Comparison of ENCODE assay signal across 13 cellular contexts in the genomic region with DNA sequence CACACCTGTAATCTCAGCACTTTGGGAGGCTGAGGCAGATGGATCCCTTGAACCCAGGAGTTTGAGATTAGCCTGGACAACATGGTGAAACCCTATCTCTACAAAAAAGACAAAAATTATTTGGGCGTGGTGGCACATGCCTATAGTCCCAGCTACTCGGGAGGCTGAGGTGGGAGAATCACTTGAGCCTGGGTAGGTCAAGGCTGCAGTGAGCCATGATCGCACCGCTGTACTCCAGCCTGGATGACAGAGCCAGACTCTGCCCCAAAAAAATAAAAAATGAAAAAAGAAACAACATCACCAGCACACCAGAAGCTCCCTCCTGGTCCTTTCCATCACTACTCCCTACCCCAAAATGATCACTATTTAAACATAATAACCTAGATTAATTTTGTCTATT. TPM values are rescaled to one million over a fixed set of nuclear protein-coding genes. Genes with fewer than 3 reads are reported as not detected.
A peak's percentile ranks its signal among the peaks of the same experiment; 100 is the strongest.
DNase-seq lines count a peak whose midpoint lies in the region; ATAC-seq, FAIRE-seq and TF ChIP-seq lines count a peak whose summit lies in the region.
"Had no signal": no experiment of that assay in that cellular context is flagged by ENCODE, and none has a peak within 500 bp of the region (broad histone marks: within the 10 kb centered on the region; RNA-seq: fewer than 3 reads in every experiment).

No MANE protein-coding gene starts in this region.

- DNase-seq in activated naive CD4-positive, alpha-beta T cell treated with anti-CD3 and anti-CD28 coated beads for 36 hours, result no peak
- DNase-seq in activated naive CD4-positive, alpha-beta T cell treated with Interleukin-2 at 50 U/mL for 16 hours, result no peak
- DNase-seq in RWPE2 (ENCODE audit: low spot score), result no peak
- DNase-seq in endothelial cell of umbilical vein (ENCODE audit: low read depth, low spot score), result no peak
- no peak for DNase-seq in activated effector memory CD4-positive, alpha-beta T cell treated with Interleukin-2 at 50 U/mL for 16 hours
- DNase-seq: activated CD4-positive, alpha-beta T cell treated with anti-CD3 and anti-CD28 coated beads, Interleukin-2, amount 10 ng/mL, durations not matched to agents 7 days and 5 days; NCI-H1694 treated with DMSO at 0.1 percent for 48 hours; NCI-H748 treated with DMSO at 0.1 percent for 48 hours; occipital lobe had no signal

- no TSS peak for BruUV-seq in endothelial cell of umbilical vein (replicated peaks; lab: Mats Ljungman, UMichigan)

- no peak for FAIRE-seq in endothelial cell of umbilical vein (lab: Jason Lieb, UNC)
- FAIRE-seq: H54 had no signal

- intact Hi-C loops in activated naive CD4-positive, alpha-beta T cell treated with anti-CD3 and anti-CD28 coated beads for 36 hours (cut with micrococcal nuclease), result no loop called here
- intact Hi-C loops in endothelial cell of umbilical vein (cut with micrococcal nuclease), result no loop called here

- H2AFZ ChIP-seq in endothelial cell of umbilical vein (ENCODE audit: low read depth, low read length), result no peak overlapping the region

- H3K27me3 ChIP-seq in RWPE2 (ENCODE audit: insufficient read depth, poor library complexity, severe bottlenecking) (no peaks in the 10 kb centered on the region), endothelial cell of umbilical vein (ENCODE audit: control insufficient read depth in 2 of 2, insufficient read depth in 2 of 2, low read length in 2 of 2) (no peaks in the 10 kb centered on the region), skeletal muscle satellite cell (ENCODE audit: control insufficient read depth, insufficient read depth, low read length) (no peaks in the 10 kb centered on the region)

- no peak for TF ChIP-seq POLR2A in endothelial cell of umbilical vein (IDR thresholded peaks at IDR 0.05; ENCODE audit: low read depth, low read length)

- peaks cover 50% of the 10 kb centered on the region for H3K36me3 ChIP-seq in RWPE2 (ENCODE audit: low read depth)
- H3K36me3 ChIP-seq in endothelial cell of umbilical vein (ENCODE audit: control insufficient read depth in 2 of 2, extremely low read depth in 1 of 2, insufficient read depth in 2 of 2, low read length in 2 of 2), result peaks cover 0 to 12% of the 10 kb centered on the region in 2 experiments
- peaks cover 10% of the 10 kb centered on the region for H3K36me3 ChIP-seq in skeletal muscle satellite cell (ENCODE audit: insufficient read depth, low read length)

- H3K9ac ChIP-seq in endothelial cell of umbilical vein (replicated peaks; ENCODE audit: extremely low read depth, insufficient read depth, low read length) (no peak overlapping the region), skeletal muscle satellite cell (ENCODE audit: low read depth, low read length) (no peak overlapping the region)

- H4K20me1 ChIP-seq in endothelial cell of umbilical vein (replicated peaks; ENCODE audit: control insufficient read depth, extremely low read depth, insufficient read depth, low read length), result peaks cover 4% of the 10 kb centered on the region

- no peaks in the 10 kb centered on the region for H3K9me3 Mint-ChIP-seq in activated naive CD4-positive, alpha-beta T cell treated with anti-CD3 and anti-CD28 coated beads for 36 hours

- peaks cover 47% of the 10 kb centered on the region for H3K4me1 Mint-ChIP-seq in activated naive CD4-positive, alpha-beta T cell treated with anti-CD3 and anti-CD28 coated beads for 36 hours (ENCODE audit: low read depth)

- dilution Hi-C loops in endothelial cell of umbilical vein (cut with MboI; ENCODE audit: extremely low pct_ligation_motif_present, low sequenced_read_pairs), result loop anchor here (25.0 kb wide), 1 partner anchor 108 kb away; no protein-coding TSS in a partner anchor

- no peak overlapping the region for H3K27ac Mint-ChIP-seq in activated naive CD4-positive, alpha-beta T cell treated with anti-CD3 and anti-CD28 coated beads for 36 hours
- H3K27ac Mint-ChIP-seq: activated CD4-positive, alpha-beta T cell treated with anti-CD3 and anti-CD28 coated beads, Interleukin-2, amount 10 ng/mL, durations not matched to agents 7 days and 5 days had no signal

- peaks cover 85% of the 10 kb centered on the region for H3K79me2 ChIP-seq in endothelial cell of umbilical vein (ENCODE audit: control insufficient read depth, insufficient read depth, low read length)

- H3K27ac ChIP-seq in RWPE2 (ENCODE audit: poor library complexity, severe bottlenecking) (peak overlapping the region; percentile 80), endothelial cell of umbilical vein (ENCODE audit: insufficient read depth, low read depth, low read length) (no peak overlapping the region)

- CTCF ChIA-PET in activated naive CD4-positive, alpha-beta T cell treated with anti-CD3 and anti-CD28 coated beads for 36 hours (lab: Charles Lee), result interaction anchor here (0.6 to 0.9 kb wide), 2 partner anchors 226 to 313 kb away, joined by 3 read pairs; no protein-coding TSS in a partner anchor
- CTCF ChIA-PET in endothelial cell of umbilical vein (lab: Charles Lee), result interaction anchor here (0.9 kb wide), 1 partner anchor 42 kb away, joined by 3 read pairs; no protein-coding TSS in a partner anchor

- H3K27me3 Mint-ChIP-seq in activated naive CD4-positive, alpha-beta T cell treated with anti-CD3 and anti-CD28 coated beads for 36 hours (ENCODE audit: low read depth), result no peaks in the 10 kb centered on the region

- H3K4me3 ChIP-seq in RWPE2 (ENCODE audit: severe bottlenecking), result peak overlapping the region; percentile 76
- no peak overlapping the region for H3K4me3 ChIP-seq in endothelial cell of umbilical vein (replicated peaks in 1 of 3; ENCODE audit: insufficient read depth in 1 of 3, low read depth in 1 of 3, low read length in 3 of 3)
- H3K4me3 ChIP-seq in skeletal muscle satellite cell (ENCODE audit: low read length), result no peak overlapping the region

- H3K36me3 Mint-ChIP-seq in activated naive CD4-positive, alpha-beta T cell treated with anti-CD3 and anti-CD28 coated beads for 36 hours (ENCODE audit: low read depth), result peaks cover 5% of the 10 kb centered on the region

- ATAC-seq in RWPE2 (ENCODE audit: low read depth), result no peak
- no peak for ATAC-seq in HG02885 (IDR thresholded peaks at IDR 0.05; ENCODE audit: poor library complexity, unreplicated experiment)
- no peak for ATAC-seq in HG02759 (IDR thresholded peaks at IDR 0.05; ENCODE audit: unreplicated experiment)

- H3K9me1 ChIP-seq in endothelial cell of umbilical vein (replicated peaks; ENCODE audit: control insufficient read depth, extremely low read depth, insufficient read depth, low read length), result no peaks in the 10 kb centered on the region

- POLR2A ChIA-PET in endothelial cell of umbilical vein (lab: Charles Lee), result no interaction called here

- H3K9me3 ChIP-seq in RWPE2 (ENCODE audit: severe bottlenecking), result no peaks in the 10 kb centered on the region
- no peaks in the 10 kb centered on the region for H3K9me3 ChIP-seq in endothelial cell of umbilical vein (replicated peaks; ENCODE audit: control insufficient read depth, insufficient read depth, low read length)
- H3K9me3 ChIP-seq in skeletal muscle satellite cell (replicated peaks; ENCODE audit: low read length), result no peaks in the 10 kb centered on the region

- TF ChIP-seq CTCF in RWPE2 (IDR thresholded peaks at IDR 0.05; ENCODE audit: poor library complexity, severe bottlenecking) (no peak), endothelial cell of umbilical vein (IDR thresholded peaks at IDR 0.05; ENCODE audit: extremely low read depth in 1 of 2, insufficient read depth in 1 of 2, low read depth in 1 of 2, low read length in 2 of 2) (no peak)

- H3K4me2 ChIP-seq in endothelial cell of umbilical vein (ENCODE audit: insufficient read depth, low read length), result peak overlapping the region; percentile 99
- H3K4me2 ChIP-seq in skeletal muscle satellite cell (ENCODE audit: low read length), result peak overlapping the region; percentile 91

- peak overlapping the region; percentile 4 for H3K4me3 Mint-ChIP-seq in activated naive CD4-positive, alpha-beta T cell treated with anti-CD3 and anti-CD28 coated beads for 36 hours

- peaks cover 39% of the 10 kb centered on the region for H3K4me1 ChIP-seq in RWPE2 (ENCODE audit: insufficient read depth, poor library complexity, severe bottlenecking)
- peaks cover 19% of the 10 kb centered on the region for H3K4me1 ChIP-seq in endothelial cell of umbilical vein (ENCODE audit: control insufficient read depth, extremely low read depth, insufficient read depth, low read length)
- peaks cover 24% of the 10 kb centered on the region for H3K4me1 ChIP-seq in skeletal muscle satellite cell (ENCODE audit: control insufficient read depth, insufficient read depth, low read length)

TF ChIP-seq in endothelial cell of umbilical vein, 7 proteins besides CTCF, POLR2A, EP300 and RAD21 (continues in another document):
- TF ChIP-seq JUN (IDR thresholded peaks at IDR 0.05; ENCODE audit: borderline replicate concordance, insufficient read depth, insufficient read length, low read depth), result no peak
- TF ChIP-seq EZH2 (IDR thresholded peaks at IDR 0.05; ENCODE audit: borderline replicate concordance, low read depth, low read length, severe bottlenecking), result no peak

RNA-seq across cellular contexts. Expression of gene VEZT, which starts 2.6 kb away (rescaled TPM):
- total RNA-seq in activated naive CD4-positive, alpha-beta T cell treated with anti-CD3 and anti-CD28 coated beads for 36 hours, result 10 to 100 TPM; 41.3 to 42.5 TPM
- 85.2 and 91.3 TPM in 2 replicates for total RNA-seq in endothelial cell of umbilical vein
- 53.3 and 57.8 TPM in 2 replicates for polyA plus RNA-seq in endothelial cell of umbilical vein
- 77.4 and 78.5 TPM in 2 replicates for polyA plus RNA-seq in endothelial cell of umbilical vein (2011; cell fraction: cytosol; rRNA removed)
- polyA plus RNA-seq in endothelial cell of umbilical vein (2011; cell fraction: nucleus; rRNA removed), result 97.8 and 107 TPM in 2 replicates
- 92.8 and 105 TPM in 2 replicates for polyA plus RNA-seq in endothelial cell of umbilical vein (2012)
- 141 and 142 TPM in 2 replicates for polyA minus RNA-seq in endothelial cell of umbilical vein
- polyA minus RNA-seq in endothelial cell of umbilical vein (2011; cell fraction: cytosol; rRNA and poly(A)+ RNA removed), result 22.4 TPM
- 157 and 235 TPM in 2 replicates for polyA minus RNA-seq in endothelial cell of umbilical vein (2011; cell fraction: nucleus; rRNA and poly(A)+ RNA removed)
- total RNA-seq in skeletal muscle satellite cell (2012; rRNA removed), result 50.4 and 54.0 TPM in 2 replicates

RNA-seq across cellular contexts. Expression of gene FGD6, which starts 2.9 kb away (rescaled TPM):
- total RNA-seq in activated naive CD4-positive, alpha-beta T cell treated with anti-CD3 and anti-CD28 coated beads for 36 hours, result 1 to 10 TPM; 2.0 TPM
- total RNA-seq in endothelial cell of umbilical vein, result 14.0 and 17.8 TPM in 2 replicates
- polyA plus RNA-seq in endothelial cell of umbilical vein, result 5.7 and 5.9 TPM in 2 replicates
- 3.4 and 4.0 TPM in 2 replicates for polyA plus RNA-seq in endothelial cell of umbilical vein (2011; cell fraction: cytosol; rRNA removed)
- polyA plus RNA-seq in endothelial cell of umbilical vein (2011; cell fraction: nucleus; rRNA removed), result 20.7 and 24.2 TPM in 2 replicates
- 10.1 and 10.8 TPM in 2 replicates for polyA plus RNA-seq in endothelial cell of umbilical vein (2012)
- 12.2 and 12.3 TPM in 2 replicates for polyA minus RNA-seq in endothelial cell of umbilical vein
- polyA minus RNA-seq in endothelial cell of umbilical vein (2011; cell fraction: cytosol; rRNA and poly(A)+ RNA removed), result 9.4 TPM
- polyA minus RNA-seq in endothelial cell of umbilical vein (2011; cell fraction: nucleus; rRNA and poly(A)+ RNA removed), result 27.2 and 36.2 TPM in 2 replicates
- 4.6 TPM in 2 replicates for total RNA-seq in skeletal muscle satellite cell (2012; rRNA removed)
